ENCODE assay signal across 21 cellular contexts in the genomic region with DNA sequence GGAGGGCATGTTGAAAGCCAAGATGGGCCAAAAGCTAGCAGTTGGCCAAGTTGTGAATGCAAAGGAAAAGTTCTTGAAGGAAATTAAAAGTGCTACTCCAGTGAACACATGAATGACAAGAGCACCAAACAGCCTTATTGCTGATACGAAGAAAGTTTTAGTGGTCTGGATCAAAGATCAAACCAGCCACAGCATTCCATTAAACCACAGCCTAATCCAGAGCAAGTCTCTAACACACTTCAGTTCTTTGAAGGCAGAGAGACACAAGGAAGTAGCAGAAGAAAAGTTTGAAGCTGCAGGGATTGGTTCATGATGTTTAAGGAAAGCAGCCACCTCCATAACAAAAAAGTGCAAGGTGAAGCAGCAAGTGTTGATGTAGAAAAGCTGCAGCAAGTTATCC.
DNase-seq lines count a peak whose midpoint lies in the region; ATAC-seq and TF ChIP-seq lines count a peak whose summit lies in the region.
"Had no signal": no experiment of that assay in that cellular context is flagged by ENCODE, and none has a peak within 500 bp of the region (broad histone marks: within the 10 kb centered on the region; RNA-seq: fewer than 3 reads in every experiment).

No MANE protein-coding gene starts in this region.

- TF ChIP-seq CTCF in Calu3 (IDR thresholded peaks at IDR 0.05; ENCODE audit: unreplicated experiment) = no peak
- no peak for TF ChIP-seq CTCF in endothelial cell (IDR thresholded peaks at IDR 0.05; ENCODE audit: unreplicated experiment)
- no peak for TF ChIP-seq CTCF in natural killer cell (IDR thresholded peaks at IDR 0.05)

- H3K4me1 Mint-ChIP-seq in Calu3 (ENCODE audit: low read depth, unreplicated experiment) (no peaks in the 10 kb centered on the region), endothelial cell (ENCODE audit: unreplicated experiment) (peaks cover 13% of the 10 kb centered on the region), natural killer cell (peaks cover 0 to 14% of the 10 kb centered on the region in 2 donors)
- no peaks in the 10 kb centered on the region for H3K4me1 Mint-ChIP-seq in activated T-cell treated with anti-CD3 and anti-CD28 coated beads, Interleukin-2, amount 50 U/mL, for 72 hours (ENCODE audit: low read depth)

- DNase-seq in Calu3 (peak; percentile 1), RPMI7951 (ENCODE audit: low read depth) (peak; percentile 35), endothelial cell (ENCODE audit: low spot score) (no peak), non-pigmented ciliary epithelial cell (ENCODE audit: low read depth) (peak; percentile 2), NK-92 (lab: John Stamatoyannopoulos, UW; ENCODE audit: unreplicated experiment) (no peak), natural killer cell (no peak), DMS79 treated with DMSO at 0.1 percent for 48 hours (lab: John Stamatoyannopoulos, UW) (no peak)
- no peak for DNase-seq in activated T-cell treated with anti-CD3 and anti-CD28 coated beads, Interleukin-2, amount 50 U/mL, for 72 hours
- DNase-seq: BE2C; CD4-positive, alpha-beta T cell; DMS53; HFFc6; MM.1S; NCI-H1092; NCI-H146; NCI-H2081; NCI-H2171 treated with DMSO at 0.1 percent for 48 hours; NCI-H446 treated with DMSO at 0.1 percent for 48 hours; NK-92 treated with Interleukin-12 subunit alpha and Interleukin-12 subunit beta, amount 100 ng/mL, for 24 hours; SHP77 had no signal

- intact Hi-C loops in Calu3 (cut with micrococcal nuclease; ENCODE audit: unreplicated experiment) = no loop called here
- intact Hi-C loops in natural killer cell (cut with micrococcal nuclease) = no loop called here

- H3K27ac Mint-ChIP-seq in Calu3 (ENCODE audit: unreplicated experiment) = no peak overlapping the region
- H3K27ac Mint-ChIP-seq in endothelial cell (ENCODE audit: unreplicated experiment) = no peak overlapping the region
- no peak overlapping the region for H3K27ac Mint-ChIP-seq in natural killer cell
- no peak overlapping the region for H3K27ac Mint-ChIP-seq in activated T-cell treated with anti-CD3 and anti-CD28 coated beads, Interleukin-2, amount 50 U/mL, for 72 hours
- H3K27ac Mint-ChIP-seq: CD4-positive, alpha-beta T cell; HFFc6 had no signal

- H3K9me3 Mint-ChIP-seq in Calu3 (ENCODE audit: low read depth, unreplicated experiment) (no peaks in the 10 kb centered on the region), endothelial cell (ENCODE audit: unreplicated experiment) (peaks cover 5% of the 10 kb centered on the region), natural killer cell (peaks cover 2 to 4% of the 10 kb centered on the region in 2 donors)
- peaks cover 2 to 7% of the 10 kb centered on the region in 2 donors for H3K9me3 Mint-ChIP-seq in activated T-cell treated with anti-CD3 and anti-CD28 coated beads, Interleukin-2, amount 50 U/mL, for 72 hours
- H3K9me3 Mint-ChIP-seq: CD4-positive, alpha-beta T cell had no signal

- H3K27me3 Mint-ChIP-seq in Calu3 (ENCODE audit: unreplicated experiment) = no peaks in the 10 kb centered on the region
- H3K27me3 Mint-ChIP-seq in endothelial cell (ENCODE audit: unreplicated experiment) = no peaks in the 10 kb centered on the region
- no peaks in the 10 kb centered on the region for H3K27me3 Mint-ChIP-seq in natural killer cell (ENCODE audit: low read depth in 2 of 2)
- no peaks in the 10 kb centered on the region for H3K27me3 Mint-ChIP-seq in activated T-cell treated with anti-CD3 and anti-CD28 coated beads, Interleukin-2, amount 50 U/mL, for 72 hours (ENCODE audit: low read depth)
- H3K27me3 Mint-ChIP-seq: CD4-positive, alpha-beta T cell had no signal

- no peak for ATAC-seq in natural killer cell
- no peak for ATAC-seq in activated T-cell treated with anti-CD3 and anti-CD28 coated beads, Interleukin-2, amount 50 U/mL, for 72 hours (replicated peaks in 1 of 2)
- ATAC-seq: SK-N-SH treated with all-trans-retinoic acid at 6 μM for 48 hours had no signal

- H3K36me3 Mint-ChIP-seq in Calu3 (ENCODE audit: insufficient read depth, unreplicated experiment) (peaks cover 9% of the 10 kb centered on the region), endothelial cell (ENCODE audit: low read depth, unreplicated experiment) (peaks cover 54% of the 10 kb centered on the region), natural killer cell (peaks cover 58% of the 10 kb centered on the region)
- peaks cover 24 to 64% of the 10 kb centered on the region in 2 donors for H3K36me3 Mint-ChIP-seq in activated T-cell treated with anti-CD3 and anti-CD28 coated beads, Interleukin-2, amount 50 U/mL, for 72 hours (ENCODE audit: insufficient read depth in 2 of 2)

- CTCF ChIA-PET in Calu3 (lab: Charles Lee) = no interaction called here

- H3K4me3 Mint-ChIP-seq in Calu3 (ENCODE audit: low read depth, unreplicated experiment) = no peak overlapping the region
- peak overlapping the region; percentile 72 for H3K4me3 Mint-ChIP-seq in endothelial cell (ENCODE audit: unreplicated experiment)
- H3K4me3 Mint-ChIP-seq in natural killer cell = no peak overlapping the region
- no peak overlapping the region for H3K4me3 Mint-ChIP-seq in activated T-cell treated with anti-CD3 and anti-CD28 coated beads, Interleukin-2, amount 50 U/mL, for 72 hours
- H3K4me3 Mint-ChIP-seq: CD4-positive, alpha-beta T cell; HFFc6 had no signal

- BruUV-seq in Calu3 (replicated peaks; lab: Mats Ljungman, UMichigan) = no TSS peak

Comparison
In these comparisons a context has a peak if more than half of its experiments do, and no peak if none do; other contexts are left out.
1. DNase-seq: peak in Calu3 (single experiment), RPMI7951 (single experiment) and non-pigmented ciliary epithelial cell (single experiment); none in endothelial cell (single experiment), NK-92 (single experiment), natural killer cell (single experiment), activated T-cell treated with anti-CD3 and anti-CD28 coated beads, Interleukin-2, amount 50 U/mL, for 72 hours (0 of 2) and DMS79 treated with DMSO at 0.1 percent for 48 hours (single experiment).